ENCODE assay signal across 9 cellular contexts in genomic region chr11:101860694-101861371, GRCh38. TPM values are rescaled to one million over a fixed set of nuclear protein-coding genes. Genes with fewer than 3 reads are reported as not detected.
DNase-seq lines count a peak whose midpoint lies in the region; ATAC-seq and TF ChIP-seq lines count a peak whose summit lies in the region.
"Had no signal": no experiment of that assay in that cellular context is flagged by ENCODE, and none has a peak within 500 bp of the region (broad histone marks: within the 10 kb centered on the region; RNA-seq: fewer than 3 reads in every experiment).

No MANE protein-coding gene starts in this region.

- CTCF ChIA-PET in BJ (lab: Yijun Ruan, JAX): interaction anchor here (0.6 to 10.0 kb wide), 37 partner anchors 9 to 636 kb away, joined by 3 to 173 read pairs (median 4); partner anchors contain the start of gene CEP126

- H3K4me1 Mint-ChIP-seq in natural killer cell: no peaks in the 10 kb centered on the region

- H3K9me3 Mint-ChIP-seq in natural killer cell: peaks cover 0 to 2% of the 10 kb centered on the region in 2 donors

- POLR2A ChIA-PET in BJ (lab: Charles Lee): interaction anchor here (0.6 kb wide), 1 partner anchor 31 kb away, joined by 3 read pairs; no protein-coding TSS in a partner anchor

- no peaks in the 10 kb centered on the region for H3K36me3 Mint-ChIP-seq in natural killer cell

- H3K4me3 Mint-ChIP-seq in natural killer cell: no peak overlapping the region

- peaks cover 0 to 7% of the 10 kb centered on the region in 2 donors for H3K27me3 Mint-ChIP-seq in natural killer cell (ENCODE audit: low read depth in 2 of 2)

- H3K27ac Mint-ChIP-seq in natural killer cell: no peak overlapping the region

- intact Hi-C loops in natural killer cell (cut with micrococcal nuclease): loop anchor here (1.0 kb wide), 1 partner anchor 146 kb away; no protein-coding TSS in a partner anchor

- TF ChIP-seq CTCF in BJ (IDR thresholded peaks at IDR 0.05; ENCODE audit: insufficient read depth, low read depth, low read length) (peak; percentile 84), natural killer cell (IDR thresholded peaks at IDR 0.05) (peak; percentile 49)

- H3K27me3 ChIP-seq in BJ (ENCODE audit: control insufficient read depth, insufficient read depth, low read length): no peaks in the 10 kb centered on the region
- H3K27me3 ChIP-seq: SJSA1 had no signal

- no peaks in the 10 kb centered on the region for H3K36me3 ChIP-seq in BJ (ENCODE audit: control insufficient read depth, insufficient read depth, low read length)
- H3K36me3 ChIP-seq: SJSA1 had no signal

- DNase-seq in BJ (ENCODE audit: low read depth): no peak
- DNase-seq in NCI-H146 (lab: John Stamatoyannopoulos, UW): peak; percentile 23
- DNase-seq in activated CD4-positive, alpha-beta T cell treated with anti-CD3 and anti-CD28 coated beads, Interleukin-2, amount 50 U/mL, for 1 hour: peak; percentile 7
- peak; percentile 71 for DNase-seq in fibroblast of gingiva (ENCODE audit: low read depth)
- DNase-seq in natural killer cell: peak; percentile 14
- DNase-seq in NCI-H524 treated with DMSO at 0.1 percent for 48 hours (lab: John Stamatoyannopoulos, UW): no peak

- no peak overlapping the region for H3K4me3 ChIP-seq in BJ (ENCODE audit: low read depth, low read length)
- H3K4me3 ChIP-seq: SJSA1 had no signal

- ATAC-seq in GM18508 (IDR thresholded peaks at IDR 0.05; ENCODE audit: insufficient read depth, unreplicated experiment): peak; percentile 86
- ATAC-seq in HG02884 (IDR thresholded peaks at IDR 0.05; ENCODE audit: unreplicated experiment): peak; percentile 95
- peak; percentile 59 to 84 (median 76) for ATAC-seq in natural killer cell

RNA-seq across cellular contexts. Expression of gene CEP126, which starts 54.0 kb away (rescaled TPM):
- polyA plus RNA-seq in BJ (2011; rRNA removed): 1.5 and 2.9 TPM in 2 replicates
- 1.5 and 1.7 TPM in 2 replicates for polyA minus RNA-seq in BJ (2011; rRNA and poly(A)+ RNA removed)
- 10 to 100 TPM in 2 of 3 donors, 1 to 10 TPM in 1; 8.5 to 15.7 (median 10.4) TPM for total RNA-seq in natural killer cell

RNA-seq across cellular contexts. Expression of gene ANGPTL5, which starts 55.5 kb away (rescaled TPM):
- not detected in 2 replicates for polyA plus RNA-seq in BJ (2011; rRNA removed)
- polyA minus RNA-seq in BJ (2011; rRNA and poly(A)+ RNA removed): not detected in 2 replicates
- total RNA-seq in natural killer cell: not detected
- total RNA-seq: SJSA1 had no signal

Comparison
In these comparisons a context has a peak if more than half of its experiments do, and no peak if none do; other contexts are left out.
1. DNase-seq: peak in NCI-H146 (single experiment), activated CD4-positive, alpha-beta T cell treated with anti-CD3 and anti-CD28 coated beads, Interleukin-2, amount 50 U/mL, for 1 hour (single experiment), fibroblast of gingiva (single experiment) and natural killer cell (single experiment); none in BJ (single experiment) and NCI-H524 treated with DMSO at 0.1 percent for 48 hours (single experiment).
2. Peak in every context shown above with its lines, with median percentiles within 50 percentile points of each other: ATAC-seq.